8 cellular contexts compared by ENCODE assay signal in the genomic region with DNA sequence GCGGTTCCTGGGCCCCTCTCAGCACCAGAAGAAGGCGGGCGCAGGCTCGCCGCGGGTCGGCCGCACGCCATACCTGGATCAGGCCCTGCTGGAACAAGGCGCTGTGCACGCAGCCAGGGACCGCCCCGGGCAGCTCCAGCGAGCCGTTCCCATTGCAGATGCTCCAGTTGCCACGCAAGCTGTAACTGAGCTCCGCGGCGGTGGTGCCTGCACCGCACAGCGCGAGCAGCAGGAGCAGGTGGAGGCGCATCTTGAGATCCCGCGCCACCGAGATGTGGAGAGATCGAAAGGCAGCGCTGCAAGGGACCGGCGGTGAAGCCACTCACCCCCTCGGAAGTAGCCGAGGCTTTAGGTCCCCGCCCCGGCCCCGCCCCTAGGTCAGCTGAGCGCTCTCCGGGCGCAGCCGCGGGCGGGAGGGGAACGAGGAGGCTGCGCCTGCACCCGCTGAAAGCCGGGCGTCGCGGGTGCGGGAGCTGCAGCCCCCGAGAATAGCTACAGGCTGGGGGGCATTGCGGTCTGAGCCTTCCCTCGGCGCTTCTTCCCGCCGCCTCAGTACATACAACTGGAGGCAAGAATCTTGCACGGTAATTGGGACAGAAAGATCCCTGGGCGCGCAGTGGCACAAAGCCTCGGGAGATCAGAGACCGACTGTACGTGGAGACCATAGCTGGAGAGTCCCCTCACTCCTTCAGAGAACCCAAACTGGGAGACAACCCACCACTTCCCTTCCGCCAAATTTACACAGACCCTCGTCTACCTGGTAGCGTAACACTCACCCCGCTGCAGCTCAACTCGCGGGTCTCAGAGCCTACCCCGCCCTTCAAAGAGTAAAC. TPM values are rescaled to one million over a fixed set of nuclear protein-coding genes. Genes with fewer than 3 reads are reported as not detected.
A peak's percentile ranks its signal among the peaks of the same experiment; 100 is the strongest.
DNase-seq lines count a peak whose midpoint lies in the region; ATAC-seq, FAIRE-seq and TF ChIP-seq lines count a peak whose summit lies in the region.

TSS of gene MANBA (minus strand) at position 324 of the 833 bp plus-strand sequence. CDS start at position 250, 74 bp downstream.

- H3K36me3 Mint-ChIP-seq in activated naive CD8-positive, alpha-beta T cell treated with anti-CD3 and anti-CD28 coated beads, Interleukin-2, amount 10 ng/mL, durations not matched to agents 7 days and 5 days, result peaks cover 19% of the 10 kb centered on the region

- H3K4me3 Mint-ChIP-seq in activated naive CD8-positive, alpha-beta T cell treated with anti-CD3 and anti-CD28 coated beads, Interleukin-2, amount 10 ng/mL, durations not matched to agents 7 days and 5 days, result peak within 1 kb of the TSS; percentile 96

- H3K9me2 ChIP-seq in SU-DHL-6 (replicated peaks; ENCODE audit: insufficient read depth, low read length), result no peaks in the 10 kb centered on the region

- H3K9me3 ChIP-seq in SU-DHL-6 (ENCODE audit: insufficient read depth, low read length) (no peaks in the 10 kb centered on the region), tibial nerve (no peaks in the 10 kb centered on the region)

- no peaks in the 10 kb centered on the region for H3F3A ChIP-seq in SU-DHL-6 (ENCODE audit: insufficient read depth)

- peaks cover 0 to 29% (median 0%) of the 10 kb centered on the region in 4 donors for H3K4me1 ChIP-seq in tibial nerve

- no peaks in the 10 kb centered on the region for H4K20me1 ChIP-seq in SU-DHL-6 (ENCODE audit: low read depth, low read length)

- POLR2A ChIA-PET in activated naive CD8-positive, alpha-beta T cell treated with anti-CD3 and anti-CD28 coated beads, Interleukin-2, amount 10 ng/mL, durations not matched to agents 7 days and 5 days (lab: Charles Lee), result interaction anchor here (0.6 to 2.1 kb wide), 14 partner anchors 9 to 371 kb away, joined by 3 to 28 read pairs (median 3); partner anchors contain the start of genes CISD2, NFKB1 and UBE2D3

- peak; percentile 91 for ATAC-seq in HG02678 (IDR thresholded peaks at IDR 0.05; ENCODE audit: unreplicated experiment)
- peak; percentile 94 for ATAC-seq in activated naive CD8-positive, alpha-beta T cell treated with anti-CD3 and anti-CD28 coated beads, Interleukin-2, amount 10 ng/mL, durations not matched to agents 7 days and 5 days (ENCODE audit: low read depth)

- FAIRE-seq in GM12891 (lab: Jason Lieb, UNC), result peak; percentile 87

- H3K27me3 ChIP-seq in SU-DHL-6 (ENCODE audit: low read length), result no peaks in the 10 kb centered on the region
- H3K27me3 ChIP-seq in tibial nerve, result no peaks in the 10 kb centered on the region

- TF ChIP-seq CTCF in SU-DHL-6 (IDR thresholded peaks at IDR 0.05; ENCODE audit: insufficient read depth, low read length, poor library complexity, severe bottlenecking) (no peak), tibial nerve (IDR thresholded peaks at IDR 0.05) (peak in 1 of 5 experiments; percentile 22)

- intact Hi-C loops in cardiac septum (cut with DNase I), result loop anchor here (1.0 to 5.0 kb wide), 2 partner anchors 66 to 106 kb away; partner anchors contain the start of genes CISD2 and UBE2D3

- peak within 1 kb of the TSS; percentile 94 for H2AFZ ChIP-seq in SU-DHL-6 (ENCODE audit: low read depth, low read length, severe bottlenecking)

- peak; percentile 92 for DNase-seq in GM12891 (ENCODE audit: insufficient read length, low spot score)
- peak; percentile 50 for DNase-seq in NCI-H1105 (lab: John Stamatoyannopoulos, UW)
- peak; percentile 86 for DNase-seq in activated naive CD8-positive, alpha-beta T cell treated with anti-CD3 and anti-CD28 coated beads, Interleukin-2, amount 10 ng/mL, durations not matched to agents 7 days and 5 days
- peak; percentile 94 for DNase-seq in cardiac septum (ENCODE audit: low spot score)
- peak; percentile 91 for DNase-seq in pons (ENCODE audit: low spot score)
- peak; percentile 71 for DNase-seq in tibial nerve (ENCODE audit: low spot score in 2 of 2)

- TF ChIP-seq EP300 in tibial nerve (IDR thresholded peaks at IDR 0.05), result peak; percentile 67 to 92

- H3K4me1 Mint-ChIP-seq in activated naive CD8-positive, alpha-beta T cell treated with anti-CD3 and anti-CD28 coated beads, Interleukin-2, amount 10 ng/mL, durations not matched to agents 7 days and 5 days, result peaks cover 35% of the 10 kb centered on the region

- H3K4me2 ChIP-seq in SU-DHL-6 (ENCODE audit: low read depth, low read length, poor library complexity, severe bottlenecking), result peak within 1 kb of the TSS; percentile 79

- H3K27me3 Mint-ChIP-seq in activated naive CD8-positive, alpha-beta T cell treated with anti-CD3 and anti-CD28 coated beads, Interleukin-2, amount 10 ng/mL, durations not matched to agents 7 days and 5 days, result no peaks in the 10 kb centered on the region

- WGBS in tibial nerve, 2 donors, result 0 to 1% methylated on average over 20 to 42 of the region's 68 CpGs

- TF ChIP-seq POLR2A in GM12891 (IDR thresholded peaks at IDR 0.05; ENCODE audit: low read depth, low read length) (peak; percentile 91), tibial nerve (IDR thresholded peaks at IDR 0.05) (peak; percentile 65 to 73)

- H3K4me3 ChIP-seq in SU-DHL-6 (ENCODE audit: insufficient read depth, low read length, poor library complexity, severe bottlenecking), result peak within 1 kb of the TSS; percentile 55
- H3K4me3 ChIP-seq in tibial nerve, result peak within 1 kb of the TSS; percentile 73 to 92 (median 91)

- H3K36me3 ChIP-seq in SU-DHL-6 (ENCODE audit: low read length), result no peaks in the 10 kb centered on the region
- no peaks in the 10 kb centered on the region for H3K36me3 ChIP-seq in tibial nerve

- peaks cover 1% of the 10 kb centered on the region for H3K9me3 Mint-ChIP-seq in activated naive CD8-positive, alpha-beta T cell treated with anti-CD3 and anti-CD28 coated beads, Interleukin-2, amount 10 ng/mL, durations not matched to agents 7 days and 5 days

- peaks cover 28% of the 10 kb centered on the region; the same call in 1 of the 2 replicates for H3K79me2 ChIP-seq in SU-DHL-6 (ENCODE audit: insufficient read depth, low read length)

- H3K9ac ChIP-seq in SU-DHL-6 (ENCODE audit: low read length), result peak within 1 kb of the TSS; percentile 67

- H3K27ac ChIP-seq in SU-DHL-6 (ENCODE audit: low read depth, low read length), result peak within 1 kb of the TSS; percentile 59
- peak within 1 kb of the TSS; percentile 50 to 85 (median 81) for H3K27ac ChIP-seq in tibial nerve

- peak within 1 kb of the TSS; percentile 91 for H3K27ac Mint-ChIP-seq in activated naive CD8-positive, alpha-beta T cell treated with anti-CD3 and anti-CD28 coated beads, Interleukin-2, amount 10 ng/mL, durations not matched to agents 7 days and 5 days

TF ChIP-seq in GM12891, 5 proteins besides CTCF, POLR2A, EP300 and RAD21:
- TF ChIP-seq PAX5 (IDR thresholded peaks at IDR 0.05; ENCODE audit: insufficient read depth, low read length, severe bottlenecking) (peak; percentile 36), POLR2AphosphoS5 (IDR thresholded peaks at IDR 0.05; ENCODE audit: low read depth, low read length) (peak; percentile 91), SPI1 (IDR thresholded peaks at IDR 0.05; ENCODE audit: low read depth, low read length) (0 out of 2 replicates have a peak, but pooled peaks have one; percentile 1), TAF1 (IDR thresholded peaks at IDR 0.05; ENCODE audit: low read depth, low read length) (0 out of 2 replicates have a peak, but pooled peaks have one; percentile 39), POU2F2 (IDR thresholded peaks at IDR 0.05; ENCODE audit: low read depth, low read length) (peak; percentile 10; the same call in 1 of the 2 replicates)

RNA-seq across cellular contexts. Expression of gene MANBA, which starts in this region (rescaled TPM):
- 18.9 TPM for polyA plus RNA-seq in GM12891 (2012; ENCODE audit: low read depth, missing spikeins)
- 10 to 100 TPM; 23.8 to 27.2 TPM for total RNA-seq in activated naive CD8-positive, alpha-beta T cell treated with anti-CD3 and anti-CD28 coated beads, Interleukin-2, amount 10 ng/mL, durations not matched to agents 7 days and 5 days
- total RNA-seq in cardiac septum (29.8 TPM), tibial nerve (10 to 100 TPM; 26.1 to 38.1 (median 31.9) TPM)

Comparison
In these comparisons a context has a peak if more than half of its experiments do, and no peak if none do; other contexts are left out.
1. Peak in every context shown above with its lines: DNase-seq, ATAC-seq, H3K4me3 ChIP-seq and H3K27ac ChIP-seq.